In genomic region chr18:31660763-31661162, GRCh38 we compare ENCODE assay signal across 2 cellular contexts.
TF ChIP-seq lines count a peak whose summit lies in the region.

No MANE protein-coding gene starts in this region.

TF ChIP-seq in HEK293, 187 proteins besides CTCF, POLR2A, EP300 and RAD21 (continued from another document):
- TF ChIP-seq BCL11B (tag by site-specific recombination; IDR thresholded peaks at IDR 0.05; ENCODE audit: low read depth) (no peak), ZNF747 (tag by site-specific recombination; IDR thresholded peaks at IDR 0.05) (no peak), SETDB1 (IDR thresholded peaks at IDR 0.05; ENCODE audit: insufficient read length, low read length) (peak; percentile 91)
TF ChIP-seq in HEK293: peak in this region for 3.

TF ChIP-seq in GM12878, 131 proteins besides CTCF, POLR2A, EP300 and RAD21 (continued from another document):
- TF ChIP-seq IRF4 (IDR thresholded peaks at IDR 0.05; ENCODE audit: low read depth, low read length) (no peak), ZZZ3 (IDR thresholded peaks at IDR 0.05; ENCODE audit: control insufficient read depth, insufficient read length, low read depth) (no peak), PRDM15 (CRISPR knock-in tag; IDR thresholded peaks at IDR 0.05) (no peak), KDM1A (IDR thresholded peaks at IDR 0.05; ENCODE audit: borderline replicate concordance) (no peak), NKRF (conservative IDR thresholded peaks at IDR 0.05) (no peak), HDAC6 (IDR thresholded peaks at IDR 0.05; ENCODE audit: unreplicated experiment) (no peak), CEBPB (IDR thresholded peaks at IDR 0.05; ENCODE audit: borderline replicate concordance in 1 of 2, low read depth in 2 of 2, low read length in 2 of 2) (no peak), TCF12 (IDR thresholded peaks at IDR 0.05; ENCODE audit: low read depth, low read length) (no peak), RUNX3 (IDR thresholded peaks at IDR 0.05; ENCODE audit: low read length) (no peak), IKZF1 (conservative IDR thresholded peaks at IDR 0.05) (peak; percentile 43; the same call in 1 of the 2 replicates), ETV6 (conservative IDR thresholded peaks at IDR 0.05 in 1 of 2, IDR thresholded peaks at IDR 0.05 in 1 of 2; ENCODE audit: borderline replicate concordance in 1 of 2, low read depth in 1 of 2) (no peak), SREBF1 (IDR thresholded peaks at IDR 0.05; ENCODE audit: low read length) (no peak), SUZ12 (IDR thresholded peaks at IDR 0.05; ENCODE audit: unreplicated experiment) (no peak), NR2F1 (conservative IDR thresholded peaks at IDR 0.05) (no peak), SIX5 (IDR thresholded peaks at IDR 0.05; ENCODE audit: low read depth, low read length, severe bottlenecking) (no peak), ZNF217 (IDR thresholded peaks at IDR 0.05) (0 out of 2 replicates have a peak, but pooled peaks have one; percentile 20), CHD1 (IDR thresholded peaks at IDR 0.05; ENCODE audit: low read depth, low read length) (no peak), YY1 (IDR thresholded peaks at IDR 0.05; ENCODE audit: low read depth, low read length) (no peak), IRF5 (IDR thresholded peaks at IDR 0.05; ENCODE audit: borderline replicate concordance) (no peak), CBFB (IDR thresholded peaks at IDR 0.05; ENCODE audit: low read depth) (no peak), HDGF (IDR thresholded peaks at IDR 0.05) (no peak), EED (IDR thresholded peaks at IDR 0.05; ENCODE audit: low read depth) (peak; percentile 66), RELB (IDR thresholded peaks at IDR 0.05; ENCODE audit: low read depth) (peak; percentile 63; the same call in 1 of the 2 replicates), IRF3 (IDR thresholded peaks at IDR 0.05) (no peak), ZBTB33 (IDR thresholded peaks at IDR 0.05) (peak; percentile 40; the same call in 1 of the 2 replicates), PKNOX1 (IDR thresholded peaks at IDR 0.05) (no peak), POLR2AphosphoS5 (IDR thresholded peaks at IDR 0.05; ENCODE audit: low read length) (no peak), IKZF2 (IDR thresholded peaks at IDR 0.05) (peak; percentile 59 to 82; a peak in 3 of 4 replicates)
